1 cellular context compared by ENCODE assay signal in genomic region chr3:62184559-62184958, GRCh38.
TF ChIP-seq lines count a peak whose summit lies in the region.

No MANE protein-coding gene starts in this region.

TF ChIP-seq in HEK293, 187 proteins besides CTCF, POLR2A, EP300 and RAD21 (continued from another document):
- TF ChIP-seq ZBTB10 (tag by site-specific recombination; IDR thresholded peaks at IDR 0.05) (no peak), ZNF335 (tag by site-specific recombination; conservative IDR thresholded peaks at IDR 0.05) (no peak), REPIN1 (tag by site-specific recombination; IDR thresholded peaks at IDR 0.05; ENCODE audit: low read depth) (no peak), ZIC2 (tag by site-specific recombination; IDR thresholded peaks at IDR 0.05) (peak; percentile 14; the same call in 1 of the 2 replicates), ZNF140 (tag by site-specific recombination; IDR thresholded peaks at IDR 0.05) (no peak), ZSCAN30 (tag by site-specific recombination; IDR thresholded peaks at IDR 0.05) (no peak), MYNN (tag by site-specific recombination; IDR thresholded peaks at IDR 0.05; ENCODE audit: borderline replicate concordance) (no peak)
